ENCODE assay signal across 8 cellular contexts in genomic region chr1:208183977-208184901, GRCh38. TPM values are rescaled to one million over a fixed set of nuclear protein-coding genes. Genes with fewer than 3 reads are reported as not detected.
DNase-seq lines count a peak whose midpoint lies in the region; ATAC-seq, FAIRE-seq and TF ChIP-seq lines count a peak whose summit lies in the region.

No MANE protein-coding gene starts in this region.

- no peak overlapping the region for H3K27ac ChIP-seq in pancreas

- TF ChIP-seq CTCF in pancreas (IDR thresholded peaks at IDR 0.05), result no peak

- intact Hi-C loops in pancreas (cut with DNase I), result no loop called here

- no peaks in the 10 kb centered on the region for H3K36me3 ChIP-seq in NT2/D1 (ENCODE audit: insufficient read depth, insufficient read length, low read length)
- H3K36me3 ChIP-seq in pancreas, result no peaks in the 10 kb centered on the region

- ATAC-seq in pancreas, result peak; percentile 29 to 75 (median 68)
- ATAC-seq in HG03457 (IDR thresholded peaks at IDR 0.05; ENCODE audit: unreplicated experiment), result no peak

- no peak overlapping the region for H3K4me3 ChIP-seq in NT2/D1 (ENCODE audit: insufficient read length, low read depth)
- no peak overlapping the region for H3K4me3 ChIP-seq in pancreas

- FAIRE-seq in pancreas (lab: Jason Lieb, UNC), result no peak

- no peaks in the 10 kb centered on the region for H3K27me3 ChIP-seq in NT2/D1 (ENCODE audit: insufficient read depth, insufficient read length)
- no peaks in the 10 kb centered on the region for H3K27me3 ChIP-seq in pancreas

- H3K4me1 ChIP-seq in NT2/D1 (ENCODE audit: insufficient read depth, insufficient read length) (peaks cover 24% of the 10 kb centered on the region), pancreas (peaks cover 3 to 12% (median 10%) of the 10 kb centered on the region in 3 donors)

- no peak for TF ChIP-seq POLR2A in erythroblast (IDR thresholded peaks at IDR 0.05; ENCODE audit: low read length)

- H3K9ac ChIP-seq in NT2/D1 (ENCODE audit: insufficient read length, low read depth), result peak overlapping the region; percentile 13

- 73 to 76% methylated on average over 7 to 8 of the region's 8 CpGs for WGBS in pancreas, 2 donors

- peak; percentile 94 for DNase-seq in ELR (ENCODE audit: low read depth)
- DNase-seq in NT2/D1 (ENCODE audit: low read depth, low spot score), result no peak
- DNase-seq in erythroblast (lab: John Stamatoyannopoulos, UW), result peak; percentile 95 to 96
- DNase-seq in pancreas, result no peak
- DNase-seq in GOT3 (lab: John Stamatoyannopoulos, UW), result no peak
- DNase-seq in activated CD8-positive, alpha-beta memory T cell treated with anti-CD3 and anti-CD28 coated beads, Interleukin-2, amount 50 U/mL, for 4 hours, result no peak
- no peak for DNase-seq in NCI-H146 (lab: John Stamatoyannopoulos, UW)

- no peaks in the 10 kb centered on the region for H3K9me3 ChIP-seq in NT2/D1 (ENCODE audit: insufficient read depth, low read length)
- no peaks in the 10 kb centered on the region for H3K9me3 ChIP-seq in pancreas

RNA-seq across cellular contexts. Expression of gene PLXNA2, which starts 59.9 kb away (rescaled TPM):
- total RNA-seq in pancreas, result 100 to 1,000 TPM in 2 of 6 donors, 10 to 100 TPM in 4; 63.9 to 137 (median 80.1) TPM
- polyA plus RNA-seq in pancreas, result 10 to 100 TPM; 48.7 to 52.2 TPM

Comparison
In these comparisons a context has a peak if more than half of its experiments do, and no peak if none do; other contexts are left out.
1. DNase-seq: peak in ELR (single experiment) and erythroblast (2 of 2); none in NT2/D1 (single experiment), pancreas (0 of 6), GOT3 (single experiment), activated CD8-positive, alpha-beta memory T cell treated with anti-CD3 and anti-CD28 coated beads, Interleukin-2, amount 50 U/mL, for 4 hours (single experiment) and NCI-H146 (single experiment).